ENCODE assay signal across 16 cellular contexts in genomic region chr16:67120025-67120424, GRCh38.
"Had no signal": no experiment of that assay in that cellular context is flagged by ENCODE, and none has a peak within 500 bp of the region (broad histone marks: within the 10 kb centered on the region; RNA-seq: fewer than 3 reads in every experiment).

No MANE protein-coding gene starts in this region.

- H3K36me3 ChIP-seq: colonic mucosa had no signal

- H3K9me3 ChIP-seq: colonic mucosa, esophagus squamous epithelium, thyroid gland had no signal

- H3K4me3 ChIP-seq: colonic mucosa, esophagus squamous epithelium, thyroid gland had no signal

- DNase-seq: activated CD4-positive, alpha-beta T cell treated with anti-CD3 and anti-CD28 coated beads, Interleukin-2, amount 50 U/mL, for 48 hours; activated CD4-positive, CD25-positive, alpha-beta regulatory T cell treated with anti-CD3 and anti-CD28 coated beads, Interleukin-2, amount 50 U/mL, for 72 hours; activated naive CD4-positive, alpha-beta T cell treated with anti-CD3 and anti-CD28 coated beads, Interleukin-2, amount 50 U/mL, for 16 hours; activated T-cell treated with anti-CD3 and anti-CD28 coated beads, Interleukin-2, amount 50 U/mL, for 1 hour; caudate nucleus; colonic mucosa; esophagus squamous epithelium; hippocampal formation; mesendoderm; nucleus accumbens; posterior cingulate gyrus; retina; stimulated activated CD4-positive, alpha-beta T cell treated with anti-CD3 and anti-CD28 coated beads, Interleukin-2, amount 100 ng/mL, for 48 hours; thyroid gland had no signal

- ATAC-seq: natural killer cell treated with Interleukin-12 subunit alpha and Interleukin-12 subunit beta and Interleukin-15 and Interleukin-18, amount 100 ng/mL, for 72 hours; stimulated activated memory B cell treated with anti-CD40 and anti-IgM and Interleukin-4, amounts not matched to agents 10 μg/mL and 1 μg/mL and 100 μg/mL, for 72 hours had no signal

- H3K4me1 ChIP-seq: colonic mucosa, thyroid gland had no signal

- H3K27me3 ChIP-seq: colonic mucosa, esophagus squamous epithelium, thyroid gland had no signal

- H3K27ac ChIP-seq: colonic mucosa, esophagus squamous epithelium, thyroid gland had no signal
